In genomic region chr2:29987141-29987540, GRCh38 we compare ENCODE assay signal across 21 cellular contexts.
DNase-seq lines count a peak whose midpoint lies in the region; ATAC-seq and TF ChIP-seq lines count a peak whose summit lies in the region.
"Had no signal": no experiment of that assay in that cellular context is flagged by ENCODE, and none has a peak within 500 bp of the region (broad histone marks: within the 10 kb centered on the region; RNA-seq: fewer than 3 reads in every experiment).

No MANE protein-coding gene starts in this region.

- no peak for TF ChIP-seq POLR2A in stomach (IDR thresholded peaks at IDR 0.05)

- H3K4me1 ChIP-seq in A673 (ENCODE audit: insufficient read depth, low read length, poor library complexity, severe bottlenecking) = no peaks in the 10 kb centered on the region
- H3K4me1 ChIP-seq in left lung = no peaks in the 10 kb centered on the region
- H3K4me1 ChIP-seq in stomach = no peaks in the 10 kb centered on the region

- no peak overlapping the region for H3K27ac Mint-ChIP-seq in activated naive CD8-positive, alpha-beta T cell treated with anti-CD3 and anti-CD28 coated beads, Interleukin-2, amount 50 U/mL, for 24 hours
- H3K27ac Mint-ChIP-seq: CD8-positive, alpha-beta T cell had no signal

- TF ChIP-seq EP300 in stomach (IDR thresholded peaks at IDR 0.05) = no peak

- H3K27ac ChIP-seq in A673 (ENCODE audit: low read depth, low read length, poor library complexity, severe bottlenecking) = no peak overlapping the region
- no peak overlapping the region for H3K27ac ChIP-seq in left lung
- H3K27ac ChIP-seq in stomach = no peak overlapping the region
- H3K27ac ChIP-seq: BLaER1 treated with 17β-estradiol and CSF1 and Interleukin-3, amounts not matched to agents 10 nM and 100 nM had no signal

- no peak overlapping the region for H3K4me3 Mint-ChIP-seq in activated naive CD8-positive, alpha-beta T cell treated with anti-CD3 and anti-CD28 coated beads, Interleukin-2, amount 50 U/mL, for 24 hours
- H3K4me3 Mint-ChIP-seq: CD8-positive, alpha-beta T cell had no signal

- peak; percentile 47 for ATAC-seq in left lung
- ATAC-seq in activated naive CD8-positive, alpha-beta T cell treated with anti-CD3 and anti-CD28 coated beads, Interleukin-2, amount 50 U/mL, for 24 hours = no peak
- ATAC-seq: CD8-positive, alpha-beta T cell had no signal

- H3K4me3 ChIP-seq in A673 (ENCODE audit: low read depth, low read length, poor library complexity, severe bottlenecking) = no peak overlapping the region
- no peak overlapping the region for H3K4me3 ChIP-seq in left lung
- H3K4me3 ChIP-seq in stomach = no peak overlapping the region
- H3K4me3 ChIP-seq: BLaER1 treated with 17β-estradiol and CSF1 and Interleukin-3, amounts not matched to agents 10 nM and 100 nM had no signal

- DNase-seq in A673 (ENCODE audit: low spot score) = peak; percentile 45
- DNase-seq in RPMI7951 (ENCODE audit: low read depth) = peak; percentile 1
- DNase-seq in epidermal melanocyte (ENCODE audit: insufficient read length, low spot score) = peak; percentile 33
- no peak for DNase-seq in left lung
- no peak for DNase-seq in pons (ENCODE audit: low spot score)
- DNase-seq in activated naive CD8-positive, alpha-beta T cell treated with anti-CD3 and anti-CD28 coated beads, Interleukin-2, amount 50 U/mL, for 24 hours = no peak
- DNase-seq in stomach = no peak
- DNase-seq in NOMO-1 (lab: John Stamatoyannopoulos, UW; ENCODE audit: unreplicated experiment in 2 of 2) = no peak
- DNase-seq: CD8-positive, alpha-beta T cell; DMS79; IMR-90; Karpas-422; NCI-H1048; NCI-H1436; NCI-H2029; NCI-H510A; NCI-H774; OCI-M1; SHP77; SK-N-SH had no signal

- H3K9me3 ChIP-seq in A673 (ENCODE audit: low read depth, low read length, poor library complexity, severe bottlenecking) = no peaks in the 10 kb centered on the region
- H3K9me3 ChIP-seq in left lung = no peaks in the 10 kb centered on the region
- no peaks in the 10 kb centered on the region for H3K9me3 ChIP-seq in stomach
- H3K9me3 ChIP-seq: BLaER1 treated with 17β-estradiol and CSF1 and Interleukin-3, amounts not matched to agents 10 nM and 100 nM; SK-N-SH had no signal

- WGBS in stomach, 5 donors = 37 to 79% (median 43%) methylated on average over 1 of the region's 1 CpG

- no peaks in the 10 kb centered on the region for H3K27me3 ChIP-seq in A673 (replicated peaks; ENCODE audit: insufficient read depth, low read depth, low read length, poor library complexity)
- no peaks in the 10 kb centered on the region for H3K27me3 ChIP-seq in left lung
- peaks cover 0 to 11% (median 0%) of the 10 kb centered on the region in 3 donors for H3K27me3 ChIP-seq in stomach
- H3K27me3 ChIP-seq: BLaER1 treated with 17β-estradiol and CSF1 and Interleukin-3, amounts not matched to agents 10 nM and 100 nM had no signal

- no peaks in the 10 kb centered on the region for H3K36me3 Mint-ChIP-seq in activated naive CD8-positive, alpha-beta T cell treated with anti-CD3 and anti-CD28 coated beads, Interleukin-2, amount 50 U/mL, for 24 hours (ENCODE audit: low read depth)
- H3K36me3 Mint-ChIP-seq: CD8-positive, alpha-beta T cell had no signal

- no TSS peak for BruUV-seq in A673 (replicated peaks; lab: Mats Ljungman, UMichigan)

- H3K4me1 Mint-ChIP-seq in activated naive CD8-positive, alpha-beta T cell treated with anti-CD3 and anti-CD28 coated beads, Interleukin-2, amount 50 U/mL, for 24 hours = no peaks in the 10 kb centered on the region

- CTCF ChIA-PET in A673 (lab: Charles Lee) = no interaction called here

- intact Hi-C loops in A673 (cut with micrococcal nuclease; ENCODE audit: unreplicated experiment) = no loop called here
- intact Hi-C loops in left lung (cut with DNase I) = no loop called here
- intact Hi-C loops in stomach (cut with DNase I; ENCODE audit: low total_unique reads) = no loop called here

- peaks cover 2% of the 10 kb centered on the region for H3K27me3 Mint-ChIP-seq in activated naive CD8-positive, alpha-beta T cell treated with anti-CD3 and anti-CD28 coated beads, Interleukin-2, amount 50 U/mL, for 24 hours

- no peaks in the 10 kb centered on the region for H3K36me3 ChIP-seq in A673 (ENCODE audit: insufficient read depth, low read length, poor library complexity, severe bottlenecking)
- no peaks in the 10 kb centered on the region for H3K36me3 ChIP-seq in left lung
- H3K36me3 ChIP-seq in stomach = no peaks in the 10 kb centered on the region
- H3K36me3 ChIP-seq: BLaER1 treated with 17β-estradiol and CSF1 and Interleukin-3, amounts not matched to agents 10 nM and 100 nM had no signal

- POLR2A ChIA-PET in A673 (lab: Charles Lee; ENCODE audit: low non-redundant PET) = no interaction called here

- H3K9me3 Mint-ChIP-seq in activated naive CD8-positive, alpha-beta T cell treated with anti-CD3 and anti-CD28 coated beads, Interleukin-2, amount 50 U/mL, for 24 hours = no peaks in the 10 kb centered on the region
- H3K9me3 Mint-ChIP-seq: CD8-positive, alpha-beta T cell had no signal

- TF ChIP-seq CTCF in A673 (conservative IDR thresholded peaks at IDR 0.05; ENCODE audit: low read depth, low read length) (no peak), left lung (IDR thresholded peaks at IDR 0.05) (no peak), stomach (IDR thresholded peaks at IDR 0.05) (no peak)

Comparison
In these comparisons a context has a peak if more than half of its experiments do, and no peak if none do; other contexts are left out.
1. DNase-seq: peak in A673 (single experiment), RPMI7951 (single experiment) and epidermal melanocyte (single experiment); none in left lung (0 of 2), pons (single experiment), activated naive CD8-positive, alpha-beta T cell treated with anti-CD3 and anti-CD28 coated beads, Interleukin-2, amount 50 U/mL, for 24 hours (single experiment), stomach (single experiment) and NOMO-1 (0 of 2).